1 cellular context compared by ENCODE assay signal in the genomic region with DNA sequence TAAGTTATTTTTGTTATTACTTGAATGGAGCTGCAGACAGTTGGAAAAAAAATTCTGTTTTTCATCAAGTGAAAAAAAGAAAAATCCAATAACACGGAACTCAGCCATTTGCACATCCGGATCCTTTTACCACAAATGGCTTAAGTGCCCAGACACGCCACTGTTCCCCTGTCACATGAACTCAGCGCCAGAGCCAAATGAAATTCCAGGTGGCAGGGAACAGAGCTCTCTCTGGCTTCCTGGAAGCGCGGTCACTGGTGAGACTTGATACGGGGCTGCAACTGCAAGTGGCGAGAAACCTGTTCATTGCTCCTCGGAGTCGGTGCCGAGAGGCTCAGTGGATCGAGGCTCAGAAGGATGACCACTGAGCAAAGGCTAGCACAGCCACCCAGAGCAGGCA.
TF ChIP-seq lines count a peak whose summit lies in the region.

No MANE protein-coding gene starts in this region.

TF ChIP-seq in HCT116, 20 proteins besides CTCF, POLR2A, EP300 and RAD21 (continued from another document):
- TF ChIP-seq EZH2phosphoT487 (IDR thresholded peaks at IDR 0.05; ENCODE audit: borderline replicate concordance) (no peak), SIN3A (IDR thresholded peaks at IDR 0.05; ENCODE audit: low read depth) (no peak), CEBPB (IDR thresholded peaks at IDR 0.05; ENCODE audit: low read depth) (no peak), CBX3 (IDR thresholded peaks at IDR 0.05; ENCODE audit: low read depth) (no peak)
